Comparison of ENCODE assay signal across 17 cellular contexts in genomic region chr6:36695414-36695813, GRCh38. TPM values are rescaled to one million over a fixed set of nuclear protein-coding genes. Genes with fewer than 3 reads are reported as not detected.
DNase-seq lines count a peak whose midpoint lies in the region; ATAC-seq and TF ChIP-seq lines count a peak whose summit lies in the region.
"Had no signal": no experiment of that assay in that cellular context is flagged by ENCODE, and none has a peak within 500 bp of the region (broad histone marks: within the 10 kb centered on the region; RNA-seq: fewer than 3 reads in every experiment).

No MANE protein-coding gene starts in this region.

- no peaks in the 10 kb centered on the region for H3K27me3 ChIP-seq in BLaER1 treated with 17β-estradiol and CSF1 and Interleukin-3, amounts not matched to agents 10 nM and 100 nM
- H3K27me3 ChIP-seq in CD8-positive, alpha-beta memory T cell (ENCODE audit: insufficient read depth, low read length, poor library complexity, severe bottlenecking) = no peaks in the 10 kb centered on the region
- H3K27me3 ChIP-seq: MG63 had no signal

- peaks cover 25 to 70% (median 42%) of the 10 kb centered on the region in 10 experiments for H3K4me1 ChIP-seq in BLaER1 treated with 17β-estradiol and CSF1 and Interleukin-3, amounts not matched to agents 10 nM and 100 nM
- peaks cover 8% of the 10 kb centered on the region for H3K4me1 ChIP-seq in CD8-positive, alpha-beta memory T cell (ENCODE audit: insufficient read depth, low read length)

- no peak overlapping the region for H3K27ac ChIP-seq in BLaER1 treated with 17β-estradiol and CSF1 and Interleukin-3, amounts not matched to agents 10 nM and 100 nM
- H3K27ac ChIP-seq in CD8-positive, alpha-beta memory T cell (ENCODE audit: low read depth, low read length) = no peak overlapping the region
- H3K27ac ChIP-seq: KMS-11, PC-9 had no signal

- ATAC-seq in activated CD8-positive, alpha-beta memory T cell treated with anti-CD3 and anti-CD28 coated beads, Interleukin-2, amount 10 ng/mL, durations not matched to agents 7 days and 5 days = peak; percentile 52
- ATAC-seq in activated B cell treated with CpG ODN at 0.5 μM for 24 hours (ENCODE audit: low read depth) (no peak), GM21619 (IDR thresholded peaks at IDR 0.05; ENCODE audit: unreplicated experiment) (no peak)
- no peak for ATAC-seq in stimulated activated memory B cell treated with anti-CD40 and anti-IgM and Interleukin-4, amounts not matched to agents 10 μg/mL and 1 μg/mL and 100 μg/mL, for 72 hours

- H3K4me2 ChIP-seq in BLaER1 treated with 17β-estradiol and CSF1 and Interleukin-3, amounts not matched to agents 10 nM and 100 nM = peak overlapping the region in 9 of 11 experiments; percentile 2 to 67 (median 44); a peak in 16 of 22 replicates
- H3K4me2 ChIP-seq: KMS-11, PC-9 had no signal

- no peak for DNase-seq in activated CD8-positive, alpha-beta memory T cell treated with anti-CD3 and anti-CD28 coated beads, Interleukin-2, amount 10 ng/mL, durations not matched to agents 7 days and 5 days
- no peak for DNase-seq in activated CD8-positive, alpha-beta memory T cell treated with anti-CD3 and anti-CD28 coated beads, Interleukin-2, amount 50 U/mL, for 4 hours
- DNase-seq in activated B cell treated with CpG ODN at 0.5 μM for 24 hours = no peak
- no peak for DNase-seq in CD8-positive, alpha-beta memory T cell
- DNase-seq: CD4-positive, alpha-beta T cell; DMS79 treated with DMSO at 0.1 percent for 48 hours; MG63; NCI-H1092 treated with DMSO at 0.1 percent for 48 hours; NCI-H1694 treated with DMSO at 0.1 percent for 48 hours; NCI-H345; NK-92 treated with Interleukin-12 subunit alpha and Interleukin-12 subunit beta, amount 100 ng/mL, for 24 hours; PC-9 had no signal

- POLR2A ChIA-PET in activated B cell treated with CpG ODN at 0.5 μM for 24 hours (lab: Charles Lee) = interaction anchor here (0.6 to 8.1 kb wide), 2 partner anchors 14 to 102 kb away, joined by 5 to 88 read pairs; partner anchors contain the start of gene CDKN1A
- POLR2A ChIA-PET in CD8-positive, alpha-beta memory T cell (lab: Charles Lee) = no interaction called here

- peak overlapping the region; percentile 0 for H3K27ac Mint-ChIP-seq in activated CD8-positive, alpha-beta memory T cell treated with anti-CD3 and anti-CD28 coated beads, Interleukin-2, amount 10 ng/mL, durations not matched to agents 7 days and 5 days
- H3K27ac Mint-ChIP-seq in activated B cell treated with CpG ODN at 0.5 μM for 24 hours = peak overlapping the region; percentile 67
- peak overlapping the region; percentile 82 for H3K27ac Mint-ChIP-seq in stimulated activated memory B cell treated with anti-CD40 and anti-IgM and Interleukin-4, amounts not matched to agents 10 μg/mL and 1 μg/mL and 100 μg/mL, for 72 hours
- H3K27ac Mint-ChIP-seq in CD8-positive, alpha-beta memory T cell = no peak overlapping the region
- H3K27ac Mint-ChIP-seq: CD4-positive, alpha-beta T cell had no signal

- peaks cover 0 to 9% (median 6%) of the 10 kb centered on the region in 11 experiments; a peak in 14 of 22 replicates for H3K9me3 ChIP-seq in BLaER1 treated with 17β-estradiol and CSF1 and Interleukin-3, amounts not matched to agents 10 nM and 100 nM (replicated peaks in 1 of 11)
- H3K9me3 ChIP-seq in CD8-positive, alpha-beta memory T cell (ENCODE audit: low read length) = no peaks in the 10 kb centered on the region

- no peaks in the 10 kb centered on the region for H3K27me3 Mint-ChIP-seq in activated CD8-positive, alpha-beta memory T cell treated with anti-CD3 and anti-CD28 coated beads, Interleukin-2, amount 10 ng/mL, durations not matched to agents 7 days and 5 days
- H3K27me3 Mint-ChIP-seq in activated B cell treated with CpG ODN at 0.5 μM for 24 hours = no peaks in the 10 kb centered on the region
- H3K27me3 Mint-ChIP-seq in stimulated activated memory B cell treated with anti-CD40 and anti-IgM and Interleukin-4, amounts not matched to agents 10 μg/mL and 1 μg/mL and 100 μg/mL, for 72 hours = no peaks in the 10 kb centered on the region
- peaks cover 0 to 6% of the 10 kb centered on the region in 2 donors for H3K27me3 Mint-ChIP-seq in CD8-positive, alpha-beta memory T cell
- H3K27me3 Mint-ChIP-seq: CD4-positive, alpha-beta T cell had no signal

- CTCF ChIA-PET in activated CD8-positive, alpha-beta memory T cell treated with anti-CD3 and anti-CD28 coated beads, Interleukin-2, amount 10 ng/mL, durations not matched to agents 7 days and 5 days (lab: Charles Lee) = interaction anchor here (0.8 to 1.5 kb wide), 5 partner anchors 11 to 80 kb away, joined by 3 to 6 read pairs (median 3); no protein-coding TSS in a partner anchor
- CTCF ChIA-PET in activated B cell treated with CpG ODN at 0.5 μM for 24 hours (lab: Charles Lee) = interaction anchor here (1.0 kb wide), 1 partner anchor 64 kb away, joined by 3 read pairs; no protein-coding TSS in a partner anchor
- CTCF ChIA-PET in CD8-positive, alpha-beta memory T cell (lab: Charles Lee) = no interaction called here

- H3K4me3 Mint-ChIP-seq in activated CD8-positive, alpha-beta memory T cell treated with anti-CD3 and anti-CD28 coated beads, Interleukin-2, amount 10 ng/mL, durations not matched to agents 7 days and 5 days = no peak overlapping the region
- no peak overlapping the region for H3K4me3 Mint-ChIP-seq in activated B cell treated with CpG ODN at 0.5 μM for 24 hours
- no peak overlapping the region for H3K4me3 Mint-ChIP-seq in stimulated activated memory B cell treated with anti-CD40 and anti-IgM and Interleukin-4, amounts not matched to agents 10 μg/mL and 1 μg/mL and 100 μg/mL, for 72 hours
- H3K4me3 Mint-ChIP-seq in CD8-positive, alpha-beta memory T cell = no peak overlapping the region
- H3K4me3 Mint-ChIP-seq: CD4-positive, alpha-beta T cell had no signal

- peaks cover 2% of the 10 kb centered on the region for H3K36me3 Mint-ChIP-seq in activated CD8-positive, alpha-beta memory T cell treated with anti-CD3 and anti-CD28 coated beads, Interleukin-2, amount 10 ng/mL, durations not matched to agents 7 days and 5 days
- H3K36me3 Mint-ChIP-seq in activated B cell treated with CpG ODN at 0.5 μM for 24 hours (ENCODE audit: low read depth) = no peaks in the 10 kb centered on the region
- peaks cover 13% of the 10 kb centered on the region for H3K36me3 Mint-ChIP-seq in stimulated activated memory B cell treated with anti-CD40 and anti-IgM and Interleukin-4, amounts not matched to agents 10 μg/mL and 1 μg/mL and 100 μg/mL, for 72 hours
- no peaks in the 10 kb centered on the region for H3K36me3 Mint-ChIP-seq in CD8-positive, alpha-beta memory T cell

- H3K9me3 Mint-ChIP-seq in activated CD8-positive, alpha-beta memory T cell treated with anti-CD3 and anti-CD28 coated beads, Interleukin-2, amount 10 ng/mL, durations not matched to agents 7 days and 5 days (ENCODE audit: low read depth) = no peaks in the 10 kb centered on the region
- peaks cover 3% of the 10 kb centered on the region for H3K9me3 Mint-ChIP-seq in activated B cell treated with CpG ODN at 0.5 μM for 24 hours
- H3K9me3 Mint-ChIP-seq in stimulated activated memory B cell treated with anti-CD40 and anti-IgM and Interleukin-4, amounts not matched to agents 10 μg/mL and 1 μg/mL and 100 μg/mL, for 72 hours = no peaks in the 10 kb centered on the region
- no peaks in the 10 kb centered on the region for H3K9me3 Mint-ChIP-seq in CD8-positive, alpha-beta memory T cell
- H3K9me3 Mint-ChIP-seq: CD4-positive, alpha-beta T cell had no signal

- H3K9ac ChIP-seq in BLaER1 treated with 17β-estradiol and CSF1 and Interleukin-3, amounts not matched to agents 10 nM and 100 nM = no peak overlapping the region
- H3K9ac ChIP-seq: KMS-11 had no signal

- peaks cover 51% of the 10 kb centered on the region for H3K4me1 Mint-ChIP-seq in activated CD8-positive, alpha-beta memory T cell treated with anti-CD3 and anti-CD28 coated beads, Interleukin-2, amount 10 ng/mL, durations not matched to agents 7 days and 5 days
- peaks cover 61% of the 10 kb centered on the region for H3K4me1 Mint-ChIP-seq in activated B cell treated with CpG ODN at 0.5 μM for 24 hours
- peaks cover 74% of the 10 kb centered on the region for H3K4me1 Mint-ChIP-seq in stimulated activated memory B cell treated with anti-CD40 and anti-IgM and Interleukin-4, amounts not matched to agents 10 μg/mL and 1 μg/mL and 100 μg/mL, for 72 hours
- H3K4me1 Mint-ChIP-seq in CD8-positive, alpha-beta memory T cell = peaks cover 18 to 26% (median 21%) of the 10 kb centered on the region in 3 donors

- intact Hi-C loops in activated B cell treated with CpG ODN at 0.5 μM for 24 hours (cut with micrococcal nuclease) = no loop called here

- H3K4me3 ChIP-seq in BLaER1 treated with 17β-estradiol and CSF1 and Interleukin-3, amounts not matched to agents 10 nM and 100 nM = no peak overlapping the region
- H3K4me3 ChIP-seq in CD8-positive, alpha-beta memory T cell (ENCODE audit: low read length) = no peak overlapping the region
- H3K4me3 ChIP-seq: MG63, PC-9 had no signal

- H4K20me1 ChIP-seq in BLaER1 treated with 17β-estradiol and CSF1 and Interleukin-3, amounts not matched to agents 10 nM and 100 nM = peaks cover 0 to 25% (median 6%) of the 10 kb centered on the region in 11 experiments; a peak in 8 of 22 replicates

- no peaks in the 10 kb centered on the region for H3K36me3 ChIP-seq in BLaER1 treated with 17β-estradiol and CSF1 and Interleukin-3, amounts not matched to agents 10 nM and 100 nM
- H3K36me3 ChIP-seq in CD8-positive, alpha-beta memory T cell (ENCODE audit: insufficient read depth, low read length) = no peaks in the 10 kb centered on the region
- H3K36me3 ChIP-seq: MG63 had no signal

- TF ChIP-seq CTCF in activated B cell treated with CpG ODN at 0.5 μM for 24 hours (IDR thresholded peaks at IDR 0.05) = no peak

RNA-seq across cellular contexts. Expression of gene RAB44, which starts 2.2 kb away (rescaled TPM):
- total RNA-seq in activated CD8-positive, alpha-beta memory T cell treated with anti-CD3 and anti-CD28 coated beads, Interleukin-2, amount 10 ng/mL, durations not matched to agents 7 days and 5 days = not detected
- total RNA-seq in activated B cell treated with CpG ODN at 0.5 μM for 24 hours = 0.20 TPM in 1 of 2 replicates, not detected in the other
- total RNA-seq in CD8-positive, alpha-beta memory T cell = not detected
- not detected for polyA plus RNA-seq in CD8-positive, alpha-beta memory T cell
- total RNA-seq: A673, PC-9 had no signal

RNA-seq across cellular contexts. Expression of gene CDKN1A, which starts 16.9 kb away (rescaled TPM):
- total RNA-seq in activated CD8-positive, alpha-beta memory T cell treated with anti-CD3 and anti-CD28 coated beads, Interleukin-2, amount 10 ng/mL, durations not matched to agents 7 days and 5 days = 100 to 1,000 TPM in 1 of 2 experiments, 10 to 100 TPM in 1; 67.5 to 109 TPM
- 46.9 and 50.4 TPM in 2 replicates for total RNA-seq in activated B cell treated with CpG ODN at 0.5 μM for 24 hours
- 10 to 100 TPM; 64.7 to 66.4 TPM for total RNA-seq in CD8-positive, alpha-beta memory T cell
- 1.6 TPM for polyA plus RNA-seq in CD8-positive, alpha-beta memory T cell

Comparison
In these comparisons a context has a peak if more than half of its experiments do, and no peak if none do; other contexts are left out.
1. H3K27ac Mint-ChIP-seq: peak in activated CD8-positive, alpha-beta memory T cell treated with anti-CD3 and anti-CD28 coated beads, Interleukin-2, amount 10 ng/mL, durations not matched to agents 7 days and 5 days (single experiment), activated B cell treated with CpG ODN at 0.5 μM for 24 hours (single experiment) and stimulated activated memory B cell treated with anti-CD40 and anti-IgM and Interleukin-4, amounts not matched to agents 10 μg/mL and 1 μg/mL and 100 μg/mL, for 72 hours (single experiment); none in CD8-positive, alpha-beta memory T cell (0 of 8).